In the genomic region with DNA sequence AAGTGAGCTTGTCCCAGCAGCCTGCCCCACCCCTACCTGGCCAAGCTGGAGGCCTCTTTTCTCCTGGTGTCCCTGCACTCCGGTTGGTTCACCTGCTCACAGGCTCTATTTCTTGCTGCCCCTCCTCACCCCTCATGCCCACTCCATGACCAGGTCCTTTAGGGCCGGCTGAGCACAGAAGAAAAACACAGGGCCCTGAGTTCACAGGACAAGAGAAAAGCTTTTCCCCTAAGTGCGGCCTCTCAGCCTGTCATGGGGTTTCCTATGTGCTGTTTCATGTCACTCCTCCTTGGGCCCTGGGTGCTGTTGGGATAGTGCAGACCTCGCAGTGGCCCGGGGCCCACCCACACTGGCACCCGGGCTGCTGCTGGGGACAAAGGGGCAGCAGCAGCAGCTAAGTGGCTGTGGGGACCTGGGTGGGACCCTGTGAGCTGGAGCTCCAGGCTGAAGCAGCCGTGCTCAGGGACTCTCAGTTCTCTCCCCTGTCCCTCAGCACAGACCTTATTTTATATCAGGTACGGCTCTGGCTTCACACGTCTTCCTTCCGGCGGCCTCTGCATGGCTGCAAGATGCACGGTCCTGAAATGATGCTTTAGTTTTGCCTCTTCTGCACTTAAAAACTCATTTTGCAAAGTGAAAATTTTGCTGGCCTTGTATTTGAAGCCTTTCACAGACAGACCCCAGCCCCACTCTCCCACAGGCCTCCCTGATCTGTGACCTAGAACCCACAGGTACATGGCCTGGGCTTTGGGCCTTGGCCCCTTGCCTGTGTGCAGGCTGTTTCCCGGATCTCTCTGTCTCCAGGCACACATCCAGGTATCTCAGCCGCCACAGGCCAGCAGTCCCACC, we compare ENCODE assay signal across 1 cellular context.
TF ChIP-seq lines count a peak whose summit lies in the region.

No MANE protein-coding gene starts in this region.

TF ChIP-seq in HepG2, 621 proteins besides CTCF, POLR2A, EP300 and RAD21 (continued from another document):
- TF ChIP-seq, protein P1, sequence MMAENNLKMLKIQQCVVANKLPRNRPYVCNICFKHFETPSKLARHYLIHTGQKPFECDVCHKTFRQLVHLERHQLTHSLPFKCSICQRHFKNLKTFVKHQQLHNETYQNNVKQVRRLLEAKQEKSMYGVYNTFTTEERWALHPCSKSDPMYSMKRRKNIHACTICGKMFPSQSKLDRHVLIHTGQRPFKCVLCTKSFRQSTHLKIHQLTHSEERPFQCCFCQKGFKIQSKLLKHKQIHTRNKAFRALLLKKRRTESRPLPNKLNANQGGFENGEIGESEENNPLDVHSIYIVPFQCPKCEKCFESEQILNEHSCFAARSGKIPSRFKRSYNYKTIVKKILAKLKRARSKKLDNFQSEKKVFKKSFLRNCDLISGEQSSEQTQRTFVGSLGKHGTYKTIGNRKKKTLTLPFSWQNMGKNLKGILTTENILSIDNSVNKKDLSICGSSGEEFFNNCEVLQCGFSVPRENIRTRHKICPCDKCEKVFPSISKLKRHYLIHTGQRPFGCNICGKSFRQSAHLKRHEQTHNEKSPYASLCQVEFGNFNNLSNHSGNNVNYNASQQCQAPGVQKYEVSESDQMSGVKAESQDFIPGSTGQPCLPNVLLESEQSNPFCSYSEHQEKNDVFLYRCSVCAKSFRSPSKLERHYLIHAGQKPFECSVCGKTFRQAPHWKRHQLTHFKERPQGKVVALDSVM (CRISPR knock-in tag; IDR thresholded peaks at IDR 0.05): no peak
- TF ChIP-seq EED (CRISPR knock-in tag; IDR thresholded peaks at IDR 0.05): no peak
